ENCODE assay signal across 12 cellular contexts in the genomic region with DNA sequence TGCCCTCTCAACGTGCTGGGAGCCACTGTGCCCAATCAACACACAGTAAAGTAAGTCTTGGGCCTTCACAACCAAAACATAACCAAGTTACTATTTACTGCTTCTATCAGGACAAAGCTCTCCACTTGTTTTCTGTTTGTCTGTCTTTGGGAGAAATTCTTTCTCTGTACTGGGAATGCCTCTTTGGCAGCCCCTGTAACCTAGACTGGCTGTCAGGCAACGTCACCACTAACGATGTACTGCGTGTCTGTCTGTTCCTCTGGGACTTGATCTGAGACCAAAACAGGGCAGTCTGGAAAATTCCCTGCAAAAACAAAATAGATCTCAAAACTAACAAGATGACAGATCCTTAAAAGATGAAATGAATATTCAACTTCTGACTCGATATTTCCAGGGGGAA.
DNase-seq lines count a peak whose midpoint lies in the region; ATAC-seq and TF ChIP-seq lines count a peak whose summit lies in the region.
"Had no signal": no experiment of that assay in that cellular context is flagged by ENCODE, and none has a peak within 500 bp of the region (broad histone marks: within the 10 kb centered on the region; RNA-seq: fewer than 3 reads in every experiment).

No MANE protein-coding gene starts in this region.

- no peak for ATAC-seq in activated naive CD4-positive, alpha-beta T cell treated with anti-CD3 and anti-CD28 coated beads, Interleukin-2, amount 50 U/mL, for 72 hours
- ATAC-seq in upper lobe of right lung (no peak), HG02798 (IDR thresholded peaks at IDR 0.05; ENCODE audit: poor library complexity, unreplicated experiment) (no peak), GM18511 (IDR thresholded peaks at IDR 0.05; ENCODE audit: unreplicated experiment) (no peak)
- ATAC-seq: GM12878 had no signal

- H3K9me3 Mint-ChIP-seq in activated naive CD4-positive, alpha-beta T cell treated with anti-CD3 and anti-CD28 coated beads, Interleukin-2, amount 50 U/mL, for 24 hours: no peaks in the 10 kb centered on the region
- H3K9me3 Mint-ChIP-seq in activated naive CD4-positive, alpha-beta T cell treated with anti-CD3 and anti-CD28 coated beads, Interleukin-2, amount 50 U/mL, for 72 hours: no peaks in the 10 kb centered on the region

- no peaks in the 10 kb centered on the region for H3K27me3 Mint-ChIP-seq in activated naive CD4-positive, alpha-beta T cell treated with anti-CD3 and anti-CD28 coated beads, Interleukin-2, amount 50 U/mL, for 24 hours

- H3K27ac ChIP-seq in parathyroid adenoma (peak overlapping the region; percentile 62), upper lobe of right lung (peak overlapping the region; percentile 42)
- H3K27ac ChIP-seq: VCaP had no signal

- H3K4me1 ChIP-seq in parathyroid adenoma (no peaks in the 10 kb centered on the region), upper lobe of right lung (no peaks in the 10 kb centered on the region)

- H3K4me3 Mint-ChIP-seq in activated naive CD4-positive, alpha-beta T cell treated with anti-CD3 and anti-CD28 coated beads, Interleukin-2, amount 50 U/mL, for 24 hours: no peak overlapping the region

- no peak overlapping the region for H3K4me2 ChIP-seq in parathyroid adenoma (ENCODE audit: low read length)

- TF ChIP-seq CTCF in fibroblast of mammary gland (conservative IDR thresholded peaks at IDR 0.05; ENCODE audit: control insufficient read depth, insufficient read depth, low read depth, low read length) (no peak), parathyroid adenoma (IDR thresholded peaks at IDR 0.05) (no peak), upper lobe of right lung (IDR thresholded peaks at IDR 0.05) (no peak)

- no peaks in the 10 kb centered on the region for H3K27me3 ChIP-seq in parathyroid adenoma (ENCODE audit: control insufficient read depth, insufficient read depth, low read length)
- H3K27me3 ChIP-seq in upper lobe of right lung: no peaks in the 10 kb centered on the region

- no peak overlapping the region for H3K9ac ChIP-seq in parathyroid adenoma

- H3K9me3 ChIP-seq in parathyroid adenoma (ENCODE audit: control insufficient read depth, low read length) (no peaks in the 10 kb centered on the region), upper lobe of right lung (no peaks in the 10 kb centered on the region)

- no peak overlapping the region for H2AFZ ChIP-seq in parathyroid adenoma

- H3K4me3 ChIP-seq in fibroblast of mammary gland (ENCODE audit: control insufficient read depth, low read depth, low read length): no peak overlapping the region
- H3K4me3 ChIP-seq in parathyroid adenoma (ENCODE audit: low read depth, low read length): no peak overlapping the region
- no peak overlapping the region for H3K4me3 ChIP-seq in upper lobe of right lung
- H3K4me3 ChIP-seq: GM12878, SK-N-MC had no signal

- no peaks in the 10 kb centered on the region for H3K36me3 ChIP-seq in parathyroid adenoma (ENCODE audit: control insufficient read depth, insufficient read depth, low read length)
- peaks cover 83% of the 10 kb centered on the region for H3K36me3 ChIP-seq in upper lobe of right lung

- intact Hi-C loops in upper lobe of right lung (cut with DNase I): no loop called here

- DNase-seq in activated naive CD4-positive, alpha-beta T cell treated with anti-CD3 and anti-CD28 coated beads, Interleukin-2, amount 50 U/mL, for 72 hours (ENCODE audit: low spot score in 2 of 2): no peak
- DNase-seq in fibroblast of mammary gland (ENCODE audit: low read depth) (peak; percentile 39), upper lobe of right lung (no peak), NCI-H146 treated with DMSO at 0.1 percent for 48 hours (lab: John Stamatoyannopoulos, UW; ENCODE audit: unreplicated experiment) (no peak)
- DNase-seq: DMS79 had no signal

- no peaks in the 10 kb centered on the region for H3K4me1 Mint-ChIP-seq in activated naive CD4-positive, alpha-beta T cell treated with anti-CD3 and anti-CD28 coated beads, Interleukin-2, amount 50 U/mL, for 24 hours

- no peaks in the 10 kb centered on the region for H3K79me2 ChIP-seq in parathyroid adenoma

- peak overlapping the region; percentile 55 for H3K27ac Mint-ChIP-seq in activated naive CD4-positive, alpha-beta T cell treated with anti-CD3 and anti-CD28 coated beads, Interleukin-2, amount 50 U/mL, for 24 hours
- H3K27ac Mint-ChIP-seq in activated naive CD4-positive, alpha-beta T cell treated with anti-CD3 and anti-CD28 coated beads, Interleukin-2, amount 50 U/mL, for 72 hours: peak overlapping the region in 1 of 2 donors; percentile 23

- peaks cover 8% of the 10 kb centered on the region for H3K36me3 Mint-ChIP-seq in activated naive CD4-positive, alpha-beta T cell treated with anti-CD3 and anti-CD28 coated beads, Interleukin-2, amount 50 U/mL, for 24 hours
- H3K36me3 Mint-ChIP-seq in activated naive CD4-positive, alpha-beta T cell treated with anti-CD3 and anti-CD28 coated beads, Interleukin-2, amount 50 U/mL, for 72 hours: peaks cover 0 to 13% of the 10 kb centered on the region in 2 donors
